In genomic region chr4:3331511-3332394, GRCh38 we compare ENCODE assay signal across 17 cellular contexts. TPM values are rescaled to one million over a fixed set of nuclear protein-coding genes. Genes with fewer than 3 reads are reported as not detected.
A peak's percentile ranks its signal among the peaks of the same experiment; 100 is the strongest.
DNase-seq lines count a peak whose midpoint lies in the region; ATAC-seq and TF ChIP-seq lines count a peak whose summit lies in the region.
"Had no signal": no experiment of that assay in that cellular context is flagged by ENCODE, and none has a peak within 500 bp of the region (broad histone marks: within the 10 kb centered on the region; RNA-seq: fewer than 3 reads in every experiment).

No MANE protein-coding gene starts in this region.

- intact Hi-C loops in left lung (cut with DNase I), result no loop called here
- intact Hi-C loops in gastrocnemius medialis (cut with DNase I; ENCODE audit: low total_unique reads), result no loop called here
- intact Hi-C loops in activated T-helper 2 cell treated with anti-CD3 and anti-CD28 coated beads, Interferon-gamma antibody, Interleukin-2, Interleukin-4, amounts not matched to agents 10 μg/mL and 5 μg/mL and 100 μg/mL, durations not matched to agents 14 hours and 24 hours and 36 hours (cut with micrococcal nuclease), result no loop called here

- TF ChIP-seq CTCF in left lung (IDR thresholded peaks at IDR 0.05) (no peak), gastrocnemius medialis (IDR thresholded peaks at IDR 0.05 in 4 of 5, conservative IDR thresholded peaks at IDR 0.05 in 1 of 5) (no peak)

- peaks cover 0 to 94% (median 78%) of the 10 kb centered on the region in 11 experiments; a peak in 18 of 22 replicates for H4K20me1 ChIP-seq in BLaER1 treated with 17β-estradiol and CSF1 and Interleukin-3, amounts not matched to agents 10 nM and 100 nM

- H3K4me1 Mint-ChIP-seq in activated T-helper 2 cell treated with anti-CD3 and anti-CD28 coated beads, Interferon-gamma antibody, Interleukin-2, Interleukin-4, amounts not matched to agents 10 μg/mL and 5 μg/mL and 100 μg/mL, durations not matched to agents 14 hours and 24 hours and 36 hours (ENCODE audit: low read depth), result no peaks in the 10 kb centered on the region
- H3K4me1 Mint-ChIP-seq: activated CD4-positive, alpha-beta T cell treated with anti-CD3 and anti-CD28 coated beads, Interleukin-2, amount 10 ng/mL, durations not matched to agents 7 days and 5 days had no signal

- in situ Hi-C loops in gastrocnemius medialis (cut with MboI; ENCODE audit: low sequenced_read_pairs in 4 of 4) (no loop called here), ACHN (cut with HindIII; ENCODE audit: low pct_ligation_motif_present, low pct_unique_long_range_greater_than_20kb, low sequenced_read_pairs) (no loop called here)

- H3K36me3 ChIP-seq in BLaER1 treated with 17β-estradiol and CSF1 and Interleukin-3, amounts not matched to agents 10 nM and 100 nM, result peaks cover 0 to 46% (median 26%) of the 10 kb centered on the region in 11 experiments; a peak in 12 of 22 replicates
- H3K36me3 ChIP-seq in left lung (no peaks in the 10 kb centered on the region), gastrocnemius medialis (no peaks in the 10 kb centered on the region)
- H3K36me3 ChIP-seq: Peyer's patch had no signal

- peak; percentile 36 for ATAC-seq in left lung
- peak in 1 of 2 donors; percentile 31 for ATAC-seq in gastrocnemius medialis
- no peak for ATAC-seq in HG02884 (IDR thresholded peaks at IDR 0.05; ENCODE audit: unreplicated experiment)
- ATAC-seq in GM19467 (IDR thresholded peaks at IDR 0.05; ENCODE audit: unreplicated experiment), result no peak

- no peaks in the 10 kb centered on the region for H3K27me3 ChIP-seq in BLaER1 treated with 17β-estradiol and CSF1 and Interleukin-3, amounts not matched to agents 10 nM and 100 nM
- H3K27me3 ChIP-seq in left lung (no peaks in the 10 kb centered on the region), gastrocnemius medialis (no peaks in the 10 kb centered on the region)
- H3K27me3 ChIP-seq: Peyer's patch had no signal

- peak overlapping the region in 1 of 11 experiments; percentile 9; a peak in 1 of 22 replicates for H3K27ac ChIP-seq in BLaER1 treated with 17β-estradiol and CSF1 and Interleukin-3, amounts not matched to agents 10 nM and 100 nM
- peak overlapping the region; percentile 42 to 53 for H3K27ac ChIP-seq in left lung
- peak overlapping the region in 3 of 4 donors; percentile 42 to 67 (median 55) for H3K27ac ChIP-seq in gastrocnemius medialis

- H3K9me3 Mint-ChIP-seq in activated T-helper 2 cell treated with anti-CD3 and anti-CD28 coated beads, Interferon-gamma antibody, Interleukin-2, Interleukin-4, amounts not matched to agents 10 μg/mL and 5 μg/mL and 100 μg/mL, durations not matched to agents 14 hours and 24 hours and 36 hours, result no peaks in the 10 kb centered on the region
- H3K9me3 Mint-ChIP-seq: activated CD4-positive, alpha-beta T cell treated with anti-CD3 and anti-CD28 coated beads, Interleukin-2, amount 10 ng/mL, durations not matched to agents 7 days and 5 days; activated naive CD8-positive, alpha-beta T cell treated with anti-CD3 and anti-CD28 coated beads, Interleukin-2, amount 10 ng/mL, durations not matched to agents 7 days and 5 days had no signal

- peaks cover 44 to 77% (median 67%) of the 10 kb centered on the region in 10 experiments for H3K4me1 ChIP-seq in BLaER1 treated with 17β-estradiol and CSF1 and Interleukin-3, amounts not matched to agents 10 nM and 100 nM
- peaks cover 0 to 9% of the 10 kb centered on the region in 2 donors for H3K4me1 ChIP-seq in left lung
- H3K4me1 ChIP-seq in gastrocnemius medialis, result peaks cover 9 to 22% of the 10 kb centered on the region in 2 donors
- H3K4me1 ChIP-seq: Peyer's patch had no signal

- no peak overlapping the region for H3K4me3 Mint-ChIP-seq in activated T-helper 2 cell treated with anti-CD3 and anti-CD28 coated beads, Interferon-gamma antibody, Interleukin-2, Interleukin-4, amounts not matched to agents 10 μg/mL and 5 μg/mL and 100 μg/mL, durations not matched to agents 14 hours and 24 hours and 36 hours (ENCODE audit: low read depth)
- H3K4me3 Mint-ChIP-seq: activated CD4-positive, alpha-beta T cell treated with anti-CD3 and anti-CD28 coated beads, Interleukin-2, amount 10 ng/mL, durations not matched to agents 7 days and 5 days; activated naive CD8-positive, alpha-beta T cell treated with anti-CD3 and anti-CD28 coated beads, Interleukin-2, amount 10 ng/mL, durations not matched to agents 7 days and 5 days had no signal

- H3K9ac ChIP-seq in BLaER1 treated with 17β-estradiol and CSF1 and Interleukin-3, amounts not matched to agents 10 nM and 100 nM, result peak overlapping the region in 1 of 11 experiments; percentile 24; a peak in 1 of 22 replicates

- no peak overlapping the region for H3K27ac Mint-ChIP-seq in activated T-helper 2 cell treated with anti-CD3 and anti-CD28 coated beads, Interferon-gamma antibody, Interleukin-2, Interleukin-4, amounts not matched to agents 10 μg/mL and 5 μg/mL and 100 μg/mL, durations not matched to agents 14 hours and 24 hours and 36 hours
- H3K27ac Mint-ChIP-seq: activated CD4-positive, alpha-beta T cell treated with anti-CD3 and anti-CD28 coated beads, Interleukin-2, amount 10 ng/mL, durations not matched to agents 7 days and 5 days; activated naive CD8-positive, alpha-beta T cell treated with anti-CD3 and anti-CD28 coated beads, Interleukin-2, amount 10 ng/mL, durations not matched to agents 7 days and 5 days had no signal

- H3K36me3 Mint-ChIP-seq in activated T-helper 2 cell treated with anti-CD3 and anti-CD28 coated beads, Interferon-gamma antibody, Interleukin-2, Interleukin-4, amounts not matched to agents 10 μg/mL and 5 μg/mL and 100 μg/mL, durations not matched to agents 14 hours and 24 hours and 36 hours (ENCODE audit: low read depth), result no peaks in the 10 kb centered on the region
- H3K36me3 Mint-ChIP-seq: activated naive CD8-positive, alpha-beta T cell treated with anti-CD3 and anti-CD28 coated beads, Interleukin-2, amount 10 ng/mL, durations not matched to agents 7 days and 5 days had no signal

- H3K4me3 ChIP-seq in BLaER1 treated with 17β-estradiol and CSF1 and Interleukin-3, amounts not matched to agents 10 nM and 100 nM, result no peak overlapping the region
- H3K4me3 ChIP-seq in left lung (no peak overlapping the region), gastrocnemius medialis (no peak overlapping the region)
- H3K4me3 ChIP-seq: Peyer's patch had no signal

- DNase-seq in dermis blood vessel endothelial cell (peak; percentile 75), left lung (peak in 1 of 2 donors; percentile 68), gastrocnemius medialis (no peak), ACHN (no peak)
- DNase-seq in activated T-helper 2 cell treated with anti-CD3 and anti-CD28 coated beads, Interferon-gamma antibody, Interleukin-2, Interleukin-4, amounts not matched to agents 10 μg/mL and 5 μg/mL and 100 μg/mL, durations not matched to agents 14 hours and 24 hours and 36 hours (ENCODE audit: low spot score), result no peak
- DNase-seq: activated CD4-positive, alpha-beta T cell treated with anti-CD3 and anti-CD28 coated beads, Interleukin-2, amount 10 ng/mL, durations not matched to agents 7 days and 5 days; activated naive CD8-positive, alpha-beta T cell treated with anti-CD3 and anti-CD28 coated beads, Interleukin-2, amount 10 ng/mL, durations not matched to agents 7 days and 5 days; HCEC 1CT; hippocampal formation; Karpas-422; NCI-H1417 treated with DMSO at 0.1 percent for 48 hours; Peyer's patch; stimulated activated CD4-positive, alpha-beta T cell treated with anti-CD3 and anti-CD28 coated beads, Interleukin-12 subunit alpha, Interleukin-12 subunit beta, amount 100 ng/mL, for 4 hours; trophoblast cell had no signal

- H3K9me3 ChIP-seq in BLaER1 treated with 17β-estradiol and CSF1 and Interleukin-3, amounts not matched to agents 10 nM and 100 nM (replicated peaks in 1 of 11), result no peaks in the 10 kb centered on the region
- H3K9me3 ChIP-seq in left lung (no peaks in the 10 kb centered on the region), gastrocnemius medialis (no peaks in the 10 kb centered on the region)
- H3K9me3 ChIP-seq: Peyer's patch had no signal

- peak overlapping the region in 7 of 11 experiments; percentile 16 to 63 (median 25); a peak in 12 of 22 replicates for H3K4me2 ChIP-seq in BLaER1 treated with 17β-estradiol and CSF1 and Interleukin-3, amounts not matched to agents 10 nM and 100 nM

- peaks cover 2% of the 10 kb centered on the region for H3K27me3 Mint-ChIP-seq in activated T-helper 2 cell treated with anti-CD3 and anti-CD28 coated beads, Interferon-gamma antibody, Interleukin-2, Interleukin-4, amounts not matched to agents 10 μg/mL and 5 μg/mL and 100 μg/mL, durations not matched to agents 14 hours and 24 hours and 36 hours (ENCODE audit: low read depth)

- TF ChIP-seq POLR2A in gastrocnemius medialis (IDR thresholded peaks at IDR 0.05), result no peak

RNA-seq across cellular contexts. Expression of gene RGS12, which starts 38.9 kb away (rescaled TPM):
- total RNA-seq in dermis blood vessel endothelial cell (42.9 and 56.3 TPM in 2 replicates), left lung (10 to 100 TPM; 28.2 to 30.4 TPM), gastrocnemius medialis (10 to 100 TPM in 3 of 4 donors, 1 to 10 TPM in 1; 9.1 to 22.6 (median 21.1) TPM)
- total RNA-seq in activated T-helper 2 cell treated with anti-CD3 and anti-CD28 coated beads, Interferon-gamma antibody, Interleukin-2, Interleukin-4, amounts not matched to agents 10 μg/mL and 5 μg/mL and 100 μg/mL, durations not matched to agents 14 hours and 24 hours and 36 hours, result 7.0 and 8.3 TPM in 2 replicates
